28 cellular contexts compared by ENCODE assay signal in the genomic region with DNA sequence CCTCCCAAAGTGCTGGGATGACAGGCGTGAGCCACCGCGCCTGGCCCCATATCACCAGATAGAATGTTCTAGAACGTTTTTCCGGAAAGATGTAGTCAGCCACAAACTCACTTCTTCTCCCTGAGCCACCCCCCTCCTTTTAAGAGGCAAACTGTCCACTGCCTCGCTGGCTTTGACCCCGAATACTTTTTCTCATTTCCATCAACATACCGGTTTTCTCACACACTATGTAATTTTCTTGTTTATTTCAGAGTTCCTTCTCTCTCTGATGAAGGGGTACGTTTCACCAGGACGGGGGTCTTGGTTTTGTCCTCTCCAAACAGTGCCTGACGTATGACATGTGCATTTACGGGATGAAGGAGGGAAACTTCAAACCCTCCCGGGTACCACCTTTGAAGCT.
"Had no signal": no experiment of that assay in that cellular context is flagged by ENCODE, and none has a peak within 500 bp of the region (broad histone marks: within the 10 kb centered on the region; RNA-seq: fewer than 3 reads in every experiment).

No MANE protein-coding gene starts in this region.

- ATAC-seq: activated CD4-positive, alpha-beta T cell treated with anti-CD3 and anti-CD28 coated beads for 36 hours; activated CD8-positive, alpha-beta T cell treated with anti-CD3 and anti-CD28 coated beads, Interleukin-2, amount 10 ng/mL, durations not matched to agents 7 days and 5 days; activated naive CD4-positive, alpha-beta T cell treated with anti-CD3 and anti-CD28 coated beads, Interleukin-2, amount 50 U/mL, for 72 hours; activated naive CD8-positive, alpha-beta T cell treated with anti-CD3 and anti-CD28 coated beads, Interleukin-2, amount 50 U/mL, for 24 hours; activated T-cell treated with anti-CD3 and anti-CD28 coated beads, Interleukin-2, amount 50 U/mL, for 72 hours; body of pancreas; Panc1 had no signal

- H3K27me3 Mint-ChIP-seq: activated CD4-positive, alpha-beta T cell treated with anti-CD3 and anti-CD28 coated beads for 36 hours; activated naive CD8-positive, alpha-beta T cell treated with anti-CD3 and anti-CD28 coated beads, Interleukin-2, amount 50 U/mL, for 24 hours had no signal

- H3K27ac Mint-ChIP-seq: activated CD4-positive, alpha-beta T cell treated with anti-CD3 and anti-CD28 coated beads for 36 hours; activated CD8-positive, alpha-beta T cell treated with anti-CD3 and anti-CD28 coated beads, Interleukin-2, amount 10 ng/mL, durations not matched to agents 7 days and 5 days; activated naive CD4-positive, alpha-beta T cell treated with anti-CD3 and anti-CD28 coated beads, Interleukin-2, amount 50 U/mL, for 72 hours; activated naive CD8-positive, alpha-beta T cell treated with anti-CD3 and anti-CD28 coated beads, Interleukin-2, amount 50 U/mL, for 24 hours; activated T-cell treated with anti-CD3 and anti-CD28 coated beads, Interleukin-2, amount 50 U/mL, for 72 hours had no signal

- H3K4me1 Mint-ChIP-seq: activated CD4-positive, alpha-beta T cell treated with anti-CD3 and anti-CD28 coated beads for 36 hours; activated naive CD8-positive, alpha-beta T cell treated with anti-CD3 and anti-CD28 coated beads, Interleukin-2, amount 50 U/mL, for 24 hours had no signal

- H3K9ac ChIP-seq: KMS-11, SK-N-SH had no signal

- H3K9me3 ChIP-seq: ascending aorta, SJCRH30, SK-N-SH had no signal

- H3K36me3 Mint-ChIP-seq: activated naive CD4-positive, alpha-beta T cell treated with anti-CD3 and anti-CD28 coated beads, Interleukin-2, amount 50 U/mL, for 72 hours had no signal

- H3K27ac ChIP-seq: ascending aorta, body of pancreas, KMS-11, SJCRH30, VCaP had no signal

- H3K4me1 ChIP-seq: ascending aorta, body of pancreas had no signal

- H3K4me3 ChIP-seq: ascending aorta, body of pancreas, SJCRH30 had no signal

- H3K4me2 ChIP-seq: KMS-11 had no signal

- H3K4me3 Mint-ChIP-seq: activated CD4-positive, alpha-beta T cell treated with anti-CD3 and anti-CD28 coated beads for 36 hours; activated CD8-positive, alpha-beta T cell treated with anti-CD3 and anti-CD28 coated beads, Interleukin-2, amount 10 ng/mL, durations not matched to agents 7 days and 5 days; activated naive CD8-positive, alpha-beta T cell treated with anti-CD3 and anti-CD28 coated beads, Interleukin-2, amount 50 U/mL, for 24 hours; activated T-cell treated with anti-CD3 and anti-CD28 coated beads, Interleukin-2, amount 50 U/mL, for 72 hours had no signal

- H3K9me3 Mint-ChIP-seq: activated naive CD4-positive, alpha-beta T cell treated with anti-CD3 and anti-CD28 coated beads, Interleukin-2, amount 50 U/mL, for 72 hours; activated T-cell treated with anti-CD3 and anti-CD28 coated beads, Interleukin-2, amount 50 U/mL, for 72 hours had no signal

- H3K27me3 ChIP-seq: ascending aorta, body of pancreas, SJCRH30 had no signal

- H3K36me3 ChIP-seq: ascending aorta, SJCRH30 had no signal

- DNase-seq: activated CD4-positive, alpha-beta T cell treated with anti-CD3 and anti-CD28 coated beads for 36 hours; activated CD4-positive, alpha-beta T cell treated with anti-CD3 and anti-CD28 coated beads, Interleukin-2, amount 50 U/mL, for 4 hours; activated CD8-positive, alpha-beta T cell treated with anti-CD3 and anti-CD28 coated beads, Interleukin-2, amount 10 ng/mL, durations not matched to agents 7 days and 5 days; activated naive CD4-positive, alpha-beta T cell treated with Interleukin-2 at 50 U/mL for 16 hours; activated naive CD8-positive, alpha-beta T cell treated with anti-CD3 and anti-CD28 coated beads, Interleukin-2, amount 50 U/mL, for 24 hours; activated T-cell treated with anti-CD3 and anti-CD28 coated beads, Interleukin-2, amount 50 U/mL, for 72 hours; amniotic stem cell; body of pancreas; MV-4-11; NCI-H1092 treated with DMSO at 0.1 percent for 48 hours; NCI-H1417 treated with DMSO at 0.1 percent for 48 hours; NCI-H1694; NCI-H2029 treated with DMSO at 0.1 percent for 48 hours; NCI-H345; NCI-H510A treated with DMSO at 0.1 percent for 48 hours; NCI-H69; NK-92 treated with Interleukin-12 subunit alpha and Interleukin-12 subunit beta, amount 100 ng/mL, for 24 hours; OCI-M1; Right ventricle myocardium superior; RPMI8226; SJCRH30; SK-N-SH; T-helper 1 cell had no signal
